ENCODE assay signal across 9 cellular contexts in the genomic region with DNA sequence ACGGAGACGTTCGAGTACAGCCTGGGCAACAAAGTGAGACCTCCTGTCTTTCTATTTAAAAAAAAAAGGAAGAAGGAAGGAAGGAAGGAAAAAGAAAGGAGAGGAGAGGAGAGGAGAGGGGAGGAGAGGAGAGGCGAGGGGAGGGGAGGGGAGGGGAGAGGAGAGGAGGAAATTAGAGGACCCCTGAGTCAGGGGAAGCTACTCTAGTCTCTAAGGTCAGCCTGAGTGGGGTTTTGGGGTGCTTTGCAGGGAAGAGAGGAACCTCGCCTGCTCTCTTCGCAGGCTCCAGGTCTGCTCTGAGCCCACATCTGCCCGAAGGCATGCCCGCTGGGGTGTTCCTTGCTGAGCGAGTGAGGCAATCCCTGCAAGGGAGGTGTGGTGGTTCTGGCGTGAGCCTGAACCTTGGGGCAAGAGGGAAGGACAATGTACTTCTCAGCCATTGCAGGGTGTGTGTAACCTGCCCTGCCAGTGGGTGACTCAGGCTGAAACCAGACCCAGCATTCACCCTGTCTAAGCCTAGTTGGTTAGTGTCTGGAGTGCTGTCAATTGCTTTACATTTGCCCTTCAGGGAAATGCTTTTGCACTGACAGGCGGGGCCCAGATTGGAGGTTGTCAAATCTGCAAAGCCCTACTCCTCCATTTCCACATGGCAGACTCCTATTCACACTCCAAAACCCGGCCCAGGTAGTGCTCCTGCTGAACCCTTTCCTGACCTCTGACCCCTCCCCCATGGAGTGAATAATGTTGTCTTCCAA. TPM values are rescaled to one million over a fixed set of nuclear protein-coding genes. Genes with fewer than 3 reads are reported as not detected.
DNase-seq lines count a peak whose midpoint lies in the region; ATAC-seq and TF ChIP-seq lines count a peak whose summit lies in the region.
"Had no signal": no experiment of that assay in that cellular context is flagged by ENCODE, and none has a peak within 500 bp of the region (broad histone marks: within the 10 kb centered on the region; RNA-seq: fewer than 3 reads in every experiment).

No MANE protein-coding gene starts in this region.

- H3K36me3 ChIP-seq in left lung, result no peaks in the 10 kb centered on the region

- CTCF ChIA-PET in WTC11 (lab: Charles Lee), result interaction anchor here (1.2 to 9.6 kb wide), 2 partner anchors 19 to 30 kb away, joined by 3 to 235 read pairs; no protein-coding TSS in a partner anchor

- no peak overlapping the region for H3K4me3 ChIP-seq in left lung

- peaks cover 7 to 76% of the 10 kb centered on the region in 2 donors for H3K27me3 ChIP-seq in left lung

- POLR2A ChIA-PET in WTC11 (lab: Charles Lee), result no interaction called here

- H3K36me3 Mint-ChIP-seq in WTC11, result no peaks in the 10 kb centered on the region

- peaks cover 35% of the 10 kb centered on the region for H3K4me1 Mint-ChIP-seq in WTC11

- H3K9me3 Mint-ChIP-seq in WTC11, result no peaks in the 10 kb centered on the region

- H3K4me1 ChIP-seq in left lung, result peaks cover 0 to 19% of the 10 kb centered on the region in 2 donors

- DNase-seq in Caki2 (ENCODE audit: low read depth) (peak; percentile 81), WTC11 (ENCODE audit: low spot score) (no peak), left lung (no peak), amniotic stem cell (lab: John Stamatoyannopoulos, UW) (no peak)
- DNase-seq in activated CD4-positive, alpha-beta T cell treated with anti-CD3 and anti-CD28 coated beads for 48 hours, result no peak
- DNase-seq in activated CD4-positive, alpha-beta T cell treated with anti-CD3 and anti-CD28 coated beads, Interleukin-2, amount 50 U/mL, for 4 hours, result no peak
- no peak for DNase-seq in activated CD8-positive, alpha-beta memory T cell treated with anti-CD3 and anti-CD28 coated beads, Interleukin-2, amount 50 U/mL, for 4 hours
- DNase-seq: T-helper 17 cell had no signal

- H3K27me3 Mint-ChIP-seq in WTC11 (ENCODE audit: low read depth), result no peaks in the 10 kb centered on the region; the same call in 1 of the 2 replicates

- ATAC-seq in WTC11 (peak; percentile 81), left lung (peak; percentile 97)
- ATAC-seq: T-helper 17 cell had no signal

- TF ChIP-seq CTCF in WTC11 (IDR thresholded peaks at IDR 0.05), result no peak
- no peak for TF ChIP-seq CTCF in left lung (IDR thresholded peaks at IDR 0.05)

- no peak overlapping the region for H3K4me3 Mint-ChIP-seq in WTC11
- H3K4me3 Mint-ChIP-seq: T-helper 17 cell had no signal

- peak; percentile 36; the same call in 1 of the 2 replicates for TF ChIP-seq EP300 in Ishikawa (IDR thresholded peaks at IDR 0.05; ENCODE audit: borderline replicate concordance)

- TF ChIP-seq RAD21 in Ishikawa (IDR thresholded peaks at IDR 0.05; ENCODE audit: low read depth), result no peak

- intact Hi-C loops in left lung (cut with DNase I), result no loop called here

- no peak overlapping the region for H3K27ac ChIP-seq in left lung

- in situ Hi-C loops in Caki2 (cut with HindIII; ENCODE audit: low pct_unique_long_range_greater_than_20kb, low sequenced_read_pairs), result no loop called here

- 0 out of 2 replicates have a peak overlapping the region, but pooled peaks have one; percentile 50 for H3K27ac Mint-ChIP-seq in WTC11
- H3K27ac Mint-ChIP-seq: T-helper 17 cell had no signal

- H3K9me3 ChIP-seq in left lung, result no peaks in the 10 kb centered on the region

TF ChIP-seq in Ishikawa, 13 proteins besides CTCF, POLR2A, EP300 and RAD21 (continues in another document):
- TF ChIP-seq, protein P1, sequence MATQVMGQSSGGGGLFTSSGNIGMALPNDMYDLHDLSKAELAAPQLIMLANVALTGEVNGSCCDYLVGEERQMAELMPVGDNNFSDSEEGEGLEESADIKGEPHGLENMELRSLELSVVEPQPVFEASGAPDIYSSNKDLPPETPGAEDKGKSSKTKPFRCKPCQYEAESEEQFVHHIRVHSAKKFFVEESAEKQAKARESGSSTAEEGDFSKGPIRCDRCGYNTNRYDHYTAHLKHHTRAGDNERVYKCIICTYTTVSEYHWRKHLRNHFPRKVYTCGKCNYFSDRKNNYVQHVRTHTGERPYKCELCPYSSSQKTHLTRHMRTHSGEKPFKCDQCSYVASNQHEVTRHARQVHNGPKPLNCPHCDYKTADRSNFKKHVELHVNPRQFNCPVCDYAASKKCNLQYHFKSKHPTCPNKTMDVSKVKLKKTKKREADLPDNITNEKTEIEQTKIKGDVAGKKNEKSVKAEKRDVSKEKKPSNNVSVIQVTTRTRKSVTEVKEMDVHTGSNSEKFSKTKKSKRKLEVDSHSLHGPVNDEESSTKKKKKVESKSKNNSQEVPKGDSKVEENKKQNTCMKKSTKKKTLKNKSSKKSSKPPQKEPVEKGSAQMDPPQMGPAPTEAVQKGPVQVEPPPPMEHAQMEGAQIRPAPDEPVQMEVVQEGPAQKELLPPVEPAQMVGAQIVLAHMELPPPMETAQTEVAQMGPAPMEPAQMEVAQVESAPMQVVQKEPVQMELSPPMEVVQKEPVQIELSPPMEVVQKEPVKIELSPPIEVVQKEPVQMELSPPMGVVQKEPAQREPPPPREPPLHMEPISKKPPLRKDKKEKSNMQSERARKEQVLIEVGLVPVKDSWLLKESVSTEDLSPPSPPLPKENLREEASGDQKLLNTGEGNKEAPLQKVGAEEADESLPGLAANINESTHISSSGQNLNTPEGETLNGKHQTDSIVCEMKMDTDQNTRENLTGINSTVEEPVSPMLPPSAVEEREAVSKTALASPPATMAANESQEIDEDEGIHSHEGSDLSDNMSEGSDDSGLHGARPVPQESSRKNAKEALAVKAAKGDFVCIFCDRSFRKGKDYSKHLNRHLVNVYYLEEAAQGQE (IDR thresholded peaks at IDR 0.05; ENCODE audit: low read depth), result no peak
- no peak for TF ChIP-seq NFIC (IDR thresholded peaks at IDR 0.05)
- TF ChIP-seq TEAD4 (IDR thresholded peaks at IDR 0.05), result no peak
- TF ChIP-seq TCF12 (IDR thresholded peaks at IDR 0.05; ENCODE audit: low read depth), result peak; percentile 30; the same call in 1 of the 2 replicates
- TF ChIP-seq EGR1 (IDR thresholded peaks at IDR 0.05), result no peak
- no peak for TF ChIP-seq TAF1 (IDR thresholded peaks at IDR 0.05; ENCODE audit: low read depth)
- TF ChIP-seq ZBTB7A (IDR thresholded peaks at IDR 0.05; ENCODE audit: low read depth), result no peak
- no peak for TF ChIP-seq CREB1 (IDR thresholded peaks at IDR 0.05; ENCODE audit: low read depth)
- no peak for TF ChIP-seq FOXM1 (IDR thresholded peaks at IDR 0.05; ENCODE audit: borderline replicate concordance, low read depth)
- TF ChIP-seq YY1 (IDR thresholded peaks at IDR 0.05; ENCODE audit: low read depth), result peak; percentile 61; the same call in 1 of the 2 replicates

TF ChIP-seq in WTC11, 78 proteins besides CTCF, POLR2A, EP300 and RAD21 (continues in another document):
- TF ChIP-seq, protein P2, sequence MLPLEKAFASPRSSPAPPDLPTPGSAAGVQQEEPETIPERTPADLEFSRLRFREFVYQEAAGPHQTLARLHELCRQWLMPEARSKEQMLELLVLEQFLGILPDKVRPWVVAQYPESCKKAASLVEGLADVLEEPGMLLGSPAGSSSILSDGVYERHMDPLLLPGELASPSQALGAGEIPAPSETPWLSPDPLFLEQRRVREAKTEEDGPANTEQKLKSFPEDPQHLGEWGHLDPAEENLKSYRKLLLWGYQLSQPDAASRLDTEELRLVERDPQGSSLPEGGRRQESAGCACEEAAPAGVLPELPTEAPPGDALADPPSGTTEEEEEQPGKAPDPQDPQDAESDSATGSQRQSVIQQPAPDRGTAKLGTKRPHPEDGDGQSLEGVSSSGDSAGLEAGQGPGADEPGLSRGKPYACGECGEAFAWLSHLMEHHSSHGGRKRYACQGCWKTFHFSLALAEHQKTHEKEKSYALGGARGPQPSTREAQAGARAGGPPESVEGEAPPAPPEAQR (CRISPR knock-in tag; IDR thresholded peaks at IDR 0.05), result no peak
- TF ChIP-seq, protein P3, sequence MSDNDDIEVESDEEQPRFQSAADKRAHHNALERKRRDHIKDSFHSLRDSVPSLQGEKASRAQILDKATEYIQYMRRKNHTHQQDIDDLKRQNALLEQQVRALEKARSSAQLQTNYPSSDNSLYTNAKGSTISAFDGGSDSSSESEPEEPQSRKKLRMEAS (CRISPR knock-in tag; IDR thresholded peaks at IDR 0.05), result no peak
- TF ChIP-seq, protein P4, sequence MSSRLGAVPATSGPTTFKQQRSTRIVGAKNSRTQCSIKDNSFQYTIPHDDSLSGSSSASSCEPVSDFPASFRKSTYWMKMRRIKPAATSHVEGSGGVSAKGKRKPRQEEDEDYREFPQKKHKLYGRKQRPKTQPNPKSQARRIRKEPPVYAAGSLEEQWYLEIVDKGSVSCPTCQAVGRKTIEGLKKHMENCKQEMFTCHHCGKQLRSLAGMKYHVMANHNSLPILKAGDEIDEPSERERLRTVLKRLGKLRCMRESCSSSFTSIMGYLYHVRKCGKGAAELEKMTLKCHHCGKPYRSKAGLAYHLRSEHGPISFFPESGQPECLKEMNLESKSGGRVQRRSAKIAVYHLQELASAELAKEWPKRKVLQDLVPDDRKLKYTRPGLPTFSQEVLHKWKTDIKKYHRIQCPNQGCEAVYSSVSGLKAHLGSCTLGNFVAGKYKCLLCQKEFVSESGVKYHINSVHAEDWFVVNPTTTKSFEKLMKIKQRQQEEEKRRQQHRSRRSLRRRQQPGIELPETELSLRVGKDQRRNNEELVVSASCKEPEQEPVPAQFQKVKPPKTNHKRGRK (CRISPR knock-in tag; IDR thresholded peaks at IDR 0.05; ENCODE audit: borderline replicate concordance), result no peak
- TF ChIP-seq MXD4 (CRISPR knock-in tag; IDR thresholded peaks at IDR 0.05; ENCODE audit: borderline replicate concordance) (no peak), SMAD3 (CRISPR knock-in tag; IDR thresholded peaks at IDR 0.05; ENCODE audit: borderline replicate concordance) (no peak)

RNA-seq across cellular contexts. Expression of a gene that starts 15.3 kb away (rescaled TPM):
- 0.06 and 0.07 TPM in 2 replicates for total RNA-seq in Caki2 (2014; rRNA removed; shearing (Covaris generic); ENCODE audit: low replicate concordance)
- total RNA-seq in WTC11 (2021) (5.8 to 7.1 TPM (median 5.8 TPM) in 3 replicates), left lung (10 to 100 TPM in 1 of 2 donors, 1 to 10 TPM in 1; 2.5 to 25.8 TPM)

RNA-seq across cellular contexts. Expression of a gene that starts 21.4 kb away (rescaled TPM):
- 4.8 and 5.4 TPM in 2 replicates for total RNA-seq in Caki2 (2014; rRNA removed; shearing (Covaris generic); ENCODE audit: low replicate concordance)
- total RNA-seq in WTC11 (2021) (16.3 to 20.0 TPM (median 16.4 TPM) in 3 replicates), left lung (10 to 100 TPM; 15.3 to 23.3 TPM)

RNA-seq across cellular contexts. Expression of a gene that starts 35.6 kb away (rescaled TPM):
- 7.9 TPM in 1 of 2 replicates, not detected in the other for total RNA-seq in Caki2 (2014; rRNA removed; shearing (Covaris generic); ENCODE audit: low replicate concordance)
- 6.6 to 8.5 TPM (median 7.2 TPM) in 3 replicates for total RNA-seq in WTC11 (2021)
- total RNA-seq in left lung, result 1 to 10 TPM in 1 of 2 donors, under 1 TPM in 1; 0.71 to 1.5 TPM
- total RNA-seq: T-helper 17 cell had no signal

RNA-seq across cellular contexts. Expression of a gene that starts 58.9 kb away (rescaled TPM):
- 5.2 and 14.2 TPM in 2 replicates for total RNA-seq in Caki2 (2014; rRNA removed; shearing (Covaris generic); ENCODE audit: low replicate concordance)
- total RNA-seq in WTC11 (2021) (37.7 to 42.2 TPM (median 39.4 TPM) in 3 replicates), left lung (10 to 100 TPM; 26.1 to 33.0 TPM)
